Comparison of ENCODE assay signal across 28 cellular contexts in the genomic region with DNA sequence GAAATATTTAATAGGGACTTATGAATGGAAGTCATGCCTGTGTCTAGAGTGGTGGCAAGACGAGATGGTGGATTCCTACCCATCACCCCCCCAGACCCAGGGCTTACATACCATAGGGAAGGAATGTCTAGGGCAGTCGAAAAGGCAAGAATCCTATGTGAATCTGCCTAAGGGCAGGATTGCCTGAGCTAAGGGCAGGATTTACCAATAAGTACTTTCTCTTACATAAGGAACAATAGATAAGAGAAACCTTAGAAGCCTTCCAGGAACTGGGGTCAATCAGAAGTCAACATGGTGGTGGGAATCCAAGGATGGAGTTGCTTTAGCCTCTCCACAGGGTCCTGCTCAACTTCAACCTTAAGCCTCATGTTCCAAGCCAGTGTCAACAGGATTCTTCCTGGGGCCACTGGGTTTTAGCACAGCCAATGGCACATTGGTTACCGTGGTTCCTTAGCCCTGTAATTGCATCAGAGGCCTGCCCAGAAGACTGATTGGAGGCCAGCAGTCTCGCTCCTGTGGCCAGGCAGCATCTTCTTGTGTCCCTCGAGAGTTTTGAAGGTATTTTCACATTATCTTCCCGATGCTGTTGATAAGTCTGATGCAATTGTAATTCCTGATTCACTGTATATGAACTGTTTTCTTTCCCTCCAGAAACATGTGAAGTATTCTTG.
"Had no signal": no experiment of that assay in that cellular context is flagged by ENCODE, and none has a peak within 500 bp of the region (broad histone marks: within the 10 kb centered on the region; RNA-seq: fewer than 3 reads in every experiment).

No MANE protein-coding gene starts in this region.

- ATAC-seq: activated CD8-positive, alpha-beta T cell treated with anti-CD3 and anti-CD28 coated beads for 36 hours; left colon; naive thymus-derived CD4-positive, alpha-beta T cell; pancreas; sciatic nerve; stimulated activated memory B cell treated with anti-CD40 and anti-IgM and Interleukin-4, amounts not matched to agents 10 μg/mL and 1 μg/mL and 100 μg/mL, for 72 hours; upper lobe of right lung; WTC11 had no signal

- DNase-seq: activated CD4-positive, alpha-beta T cell treated with anti-CD3 and anti-CD28 coated beads for 1 hour; activated CD4-positive, alpha-beta T cell treated with anti-CD3 and anti-CD28 coated beads, Interleukin-2, amount 10 ng/mL, durations not matched to agents 7 days and 5 days; activated CD8-positive, alpha-beta T cell treated with anti-CD3 and anti-CD28 coated beads for 36 hours; activated T-cell treated with anti-CD3 and anti-CD28 coated beads, Interleukin-2, amount 50 U/mL, for 48 hours; anterior cingulate cortex; esophagus squamous epithelium; head of caudate nucleus; hippocampal formation; immature natural killer cell; kidney; left colon; mammary epithelial cell; midbrain; naive thymus-derived CD4-positive, alpha-beta T cell; pancreas; retina; small intestine; stimulated activated CD4-positive, alpha-beta T cell treated with anti-CD3 and anti-CD28 coated beads, Interleukin-1b, Interleukin-23, amount 100 ng/mL, for 48 hours; stimulated activated CD4-positive, alpha-beta T cell treated with anti-CD3 and anti-CD28 coated beads, Interleukin-4, amount 100 ng/mL, for 4 hours; stimulated activated CD8-positive, alpha-beta memory T cell treated with anti-CD3 and anti-CD28 coated beads, Interleukin-4, amount 100 ng/mL, for 48 hours; stomach; T-helper 9 cell; thyroid gland; upper lobe of right lung had no signal

- H3K27ac ChIP-seq: pancreas, prostate gland, thyroid gland, upper lobe of right lung had no signal

- H3K4me1 ChIP-seq: pancreas, prostate gland, upper lobe of right lung had no signal

- H3K4me3 ChIP-seq: esophagus squamous epithelium, pancreas, prostate gland, stomach, thyroid gland, upper lobe of right lung had no signal

- H3K9me3 ChIP-seq: pancreas, prostate gland, thyroid gland had no signal

- H3K36me3 ChIP-seq: esophagus squamous epithelium, pancreas, prostate gland, stomach, thyroid gland, upper lobe of right lung had no signal

- FAIRE-seq: kidney, pancreas, small intestine had no signal

- H3K27me3 ChIP-seq: esophagus squamous epithelium, pancreas, stomach, thyroid gland, upper lobe of right lung had no signal
